Comparison of ENCODE assay signal across 1 cellular context in the genomic region with DNA sequence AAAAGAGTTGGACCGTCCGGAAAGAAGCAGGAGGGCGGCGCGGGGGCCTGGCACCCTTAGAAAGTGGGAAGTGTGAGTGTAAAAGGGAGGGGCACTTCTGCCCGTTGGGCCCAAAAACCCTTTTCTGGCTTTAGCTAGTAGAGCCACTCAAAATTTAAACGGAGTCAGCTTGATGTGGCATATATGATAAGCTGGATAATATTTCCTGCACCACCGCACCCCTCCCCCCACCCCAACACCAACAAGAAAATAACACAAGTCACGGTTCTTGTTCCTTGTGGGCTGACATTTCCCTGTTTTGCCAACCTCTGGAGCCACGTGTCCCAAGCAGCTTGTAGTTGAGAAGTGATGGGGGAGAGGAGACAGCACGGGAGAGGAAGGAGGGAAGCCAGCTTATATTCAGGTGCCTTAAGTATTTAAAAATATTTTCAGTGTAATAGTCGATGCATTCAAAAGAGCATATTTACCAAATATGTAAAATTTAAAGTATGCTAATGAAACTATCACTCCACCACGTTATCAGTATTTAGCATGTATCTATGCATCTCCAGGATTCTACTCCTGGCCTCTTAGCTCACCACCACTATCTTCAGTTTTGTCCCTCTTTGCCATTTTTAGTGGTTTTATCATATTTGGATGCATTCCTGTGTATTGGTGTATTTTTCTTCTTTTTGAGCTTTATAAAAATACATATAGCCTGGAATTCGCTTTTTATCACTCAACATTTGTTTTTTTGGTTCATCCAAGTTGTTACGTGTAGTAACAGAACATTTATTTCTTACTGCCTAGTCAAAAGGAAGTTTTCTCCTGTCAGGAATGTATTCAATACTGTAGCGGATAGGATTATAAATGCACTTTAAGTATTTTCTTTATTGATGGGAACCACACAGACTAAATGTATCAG.
TF ChIP-seq lines count a peak whose summit lies in the region.

No MANE protein-coding gene starts in this region.

TF ChIP-seq in K562, 482 proteins besides CTCF, POLR2A, EP300 and RAD21 (continued from another document and continues in another):
- TF ChIP-seq, protein P1, sequence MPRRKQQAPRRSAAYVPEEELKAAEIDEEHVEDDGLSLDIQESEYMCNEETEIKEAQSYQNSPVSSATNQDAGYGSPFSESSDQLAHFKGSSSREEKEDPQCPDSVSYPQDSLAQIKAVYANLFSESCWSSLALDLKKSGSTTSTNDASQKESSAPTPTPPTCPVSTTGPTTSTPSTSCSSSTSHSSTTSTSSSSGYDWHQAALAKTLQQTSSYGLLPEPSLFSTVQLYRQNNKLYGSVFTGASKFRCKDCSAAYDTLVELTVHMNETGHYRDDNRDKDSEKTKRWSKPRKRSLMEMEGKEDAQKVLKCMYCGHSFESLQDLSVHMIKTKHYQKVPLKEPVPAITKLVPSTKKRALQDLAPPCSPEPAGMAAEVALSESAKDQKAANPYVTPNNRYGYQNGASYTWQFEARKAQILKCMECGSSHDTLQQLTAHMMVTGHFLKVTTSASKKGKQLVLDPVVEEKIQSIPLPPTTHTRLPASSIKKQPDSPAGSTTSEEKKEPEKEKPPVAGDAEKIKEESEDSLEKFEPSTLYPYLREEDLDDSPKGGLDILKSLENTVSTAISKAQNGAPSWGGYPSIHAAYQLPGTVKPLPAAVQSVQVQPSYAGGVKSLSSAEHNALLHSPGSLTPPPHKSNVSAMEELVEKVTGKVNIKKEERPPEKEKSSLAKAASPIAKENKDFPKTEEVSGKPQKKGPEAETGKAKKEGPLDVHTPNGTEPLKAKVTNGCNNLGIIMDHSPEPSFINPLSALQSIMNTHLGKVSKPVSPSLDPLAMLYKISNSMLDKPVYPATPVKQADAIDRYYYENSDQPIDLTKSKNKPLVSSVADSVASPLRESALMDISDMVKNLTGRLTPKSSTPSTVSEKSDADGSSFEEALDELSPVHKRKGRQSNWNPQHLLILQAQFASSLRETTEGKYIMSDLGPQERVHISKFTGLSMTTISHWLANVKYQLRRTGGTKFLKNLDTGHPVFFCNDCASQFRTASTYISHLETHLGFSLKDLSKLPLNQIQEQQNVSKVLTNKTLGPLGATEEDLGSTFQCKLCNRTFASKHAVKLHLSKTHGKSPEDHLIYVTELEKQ (CRISPR knock-in tag; IDR thresholded peaks at IDR 0.05), result no peak
- TF ChIP-seq SMAD4 (CRISPR knock-in tag; conservative IDR thresholded peaks at IDR 0.05) (no peak), RNF2 (IDR thresholded peaks at IDR 0.05) (peak; percentile 83), ZNF644 (tag; IDR thresholded peaks at IDR 0.05; ENCODE audit: low read depth) (0 out of 2 replicates have a peak, but pooled peaks have one; percentile 20), FOS (IDR thresholded peaks at IDR 0.05; ENCODE audit: extremely low read depth, insufficient read length) (no peak), ZNF584 (CRISPR knock-in tag; IDR thresholded peaks at IDR 0.05; ENCODE audit: low read depth) (0 out of 2 replicates have a peak, but pooled peaks have one; percentile 74), ETV5 (CRISPR knock-in tag; IDR thresholded peaks at IDR 0.05; ENCODE audit: low read depth) (0 out of 2 replicates have a peak, but pooled peaks have one; percentile 62), MAFG (tag; conservative IDR thresholded peaks at IDR 0.05) (peak; percentile 77), ZNF589 (CRISPR knock-in tag; IDR thresholded peaks at IDR 0.05; ENCODE audit: low read depth) (peak; percentile 45), CHD4 (IDR thresholded peaks at IDR 0.05; ENCODE audit: insufficient read depth, insufficient replicate concordance, low read depth, low read length, poor library complexity, severe bottlenecking) (peak; percentile 51), BRD4 (IDR thresholded peaks at IDR 0.05) (peak; percentile 7; the same call in 1 of the 2 replicates)
- TF ChIP-seq, protein P2, sequence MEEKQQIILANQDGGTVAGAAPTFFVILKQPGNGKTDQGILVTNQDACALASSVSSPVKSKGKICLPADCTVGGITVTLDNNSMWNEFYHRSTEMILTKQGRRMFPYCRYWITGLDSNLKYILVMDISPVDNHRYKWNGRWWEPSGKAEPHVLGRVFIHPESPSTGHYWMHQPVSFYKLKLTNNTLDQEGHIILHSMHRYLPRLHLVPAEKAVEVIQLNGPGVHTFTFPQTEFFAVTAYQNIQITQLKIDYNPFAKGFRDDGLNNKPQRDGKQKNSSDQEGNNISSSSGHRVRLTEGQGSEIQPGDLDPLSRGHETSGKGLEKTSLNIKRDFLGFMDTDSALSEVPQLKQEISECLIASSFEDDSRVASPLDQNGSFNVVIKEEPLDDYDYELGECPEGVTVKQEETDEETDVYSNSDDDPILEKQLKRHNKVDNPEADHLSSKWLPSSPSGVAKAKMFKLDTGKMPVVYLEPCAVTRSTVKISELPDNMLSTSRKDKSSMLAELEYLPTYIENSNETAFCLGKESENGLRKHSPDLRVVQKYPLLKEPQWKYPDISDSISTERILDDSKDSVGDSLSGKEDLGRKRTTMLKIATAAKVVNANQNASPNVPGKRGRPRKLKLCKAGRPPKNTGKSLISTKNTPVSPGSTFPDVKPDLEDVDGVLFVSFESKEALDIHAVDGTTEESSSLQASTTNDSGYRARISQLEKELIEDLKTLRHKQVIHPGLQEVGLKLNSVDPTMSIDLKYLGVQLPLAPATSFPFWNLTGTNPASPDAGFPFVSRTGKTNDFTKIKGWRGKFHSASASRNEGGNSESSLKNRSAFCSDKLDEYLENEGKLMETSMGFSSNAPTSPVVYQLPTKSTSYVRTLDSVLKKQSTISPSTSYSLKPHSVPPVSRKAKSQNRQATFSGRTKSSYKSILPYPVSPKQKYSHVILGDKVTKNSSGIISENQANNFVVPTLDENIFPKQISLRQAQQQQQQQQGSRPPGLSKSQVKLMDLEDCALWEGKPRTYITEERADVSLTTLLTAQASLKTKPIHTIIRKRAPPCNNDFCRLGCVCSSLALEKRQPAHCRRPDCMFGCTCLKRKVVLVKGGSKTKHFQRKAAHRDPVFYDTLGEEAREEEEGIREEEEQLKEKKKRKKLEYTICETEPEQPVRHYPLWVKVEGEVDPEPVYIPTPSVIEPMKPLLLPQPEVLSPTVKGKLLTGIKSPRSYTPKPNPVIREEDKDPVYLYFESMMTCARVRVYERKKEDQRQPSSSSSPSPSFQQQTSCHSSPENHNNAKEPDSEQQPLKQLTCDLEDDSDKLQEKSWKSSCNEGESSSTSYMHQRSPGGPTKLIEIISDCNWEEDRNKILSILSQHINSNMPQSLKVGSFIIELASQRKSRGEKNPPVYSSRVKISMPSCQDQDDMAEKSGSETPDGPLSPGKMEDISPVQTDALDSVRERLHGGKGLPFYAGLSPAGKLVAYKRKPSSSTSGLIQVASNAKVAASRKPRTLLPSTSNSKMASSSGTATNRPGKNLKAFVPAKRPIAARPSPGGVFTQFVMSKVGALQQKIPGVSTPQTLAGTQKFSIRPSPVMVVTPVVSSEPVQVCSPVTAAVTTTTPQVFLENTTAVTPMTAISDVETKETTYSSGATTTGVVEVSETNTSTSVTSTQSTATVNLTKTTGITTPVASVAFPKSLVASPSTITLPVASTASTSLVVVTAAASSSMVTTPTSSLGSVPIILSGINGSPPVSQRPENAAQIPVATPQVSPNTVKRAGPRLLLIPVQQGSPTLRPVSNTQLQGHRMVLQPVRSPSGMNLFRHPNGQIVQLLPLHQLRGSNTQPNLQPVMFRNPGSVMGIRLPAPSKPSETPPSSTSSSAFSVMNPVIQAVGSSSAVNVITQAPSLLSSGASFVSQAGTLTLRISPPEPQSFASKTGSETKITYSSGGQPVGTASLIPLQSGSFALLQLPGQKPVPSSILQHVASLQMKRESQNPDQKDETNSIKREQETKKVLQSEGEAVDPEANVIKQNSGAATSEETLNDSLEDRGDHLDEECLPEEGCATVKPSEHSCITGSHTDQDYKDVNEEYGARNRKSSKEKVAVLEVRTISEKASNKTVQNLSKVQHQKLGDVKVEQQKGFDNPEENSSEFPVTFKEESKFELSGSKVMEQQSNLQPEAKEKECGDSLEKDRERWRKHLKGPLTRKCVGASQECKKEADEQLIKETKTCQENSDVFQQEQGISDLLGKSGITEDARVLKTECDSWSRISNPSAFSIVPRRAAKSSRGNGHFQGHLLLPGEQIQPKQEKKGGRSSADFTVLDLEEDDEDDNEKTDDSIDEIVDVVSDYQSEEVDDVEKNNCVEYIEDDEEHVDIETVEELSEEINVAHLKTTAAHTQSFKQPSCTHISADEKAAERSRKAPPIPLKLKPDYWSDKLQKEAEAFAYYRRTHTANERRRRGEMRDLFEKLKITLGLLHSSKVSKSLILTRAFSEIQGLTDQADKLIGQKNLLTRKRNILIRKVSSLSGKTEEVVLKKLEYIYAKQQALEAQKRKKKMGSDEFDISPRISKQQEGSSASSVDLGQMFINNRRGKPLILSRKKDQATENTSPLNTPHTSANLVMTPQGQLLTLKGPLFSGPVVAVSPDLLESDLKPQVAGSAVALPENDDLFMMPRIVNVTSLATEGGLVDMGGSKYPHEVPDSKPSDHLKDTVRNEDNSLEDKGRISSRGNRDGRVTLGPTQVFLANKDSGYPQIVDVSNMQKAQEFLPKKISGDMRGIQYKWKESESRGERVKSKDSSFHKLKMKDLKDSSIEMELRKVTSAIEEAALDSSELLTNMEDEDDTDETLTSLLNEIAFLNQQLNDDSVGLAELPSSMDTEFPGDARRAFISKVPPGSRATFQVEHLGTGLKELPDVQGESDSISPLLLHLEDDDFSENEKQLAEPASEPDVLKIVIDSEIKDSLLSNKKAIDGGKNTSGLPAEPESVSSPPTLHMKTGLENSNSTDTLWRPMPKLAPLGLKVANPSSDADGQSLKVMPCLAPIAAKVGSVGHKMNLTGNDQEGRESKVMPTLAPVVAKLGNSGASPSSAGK (IDR thresholded peaks at IDR 0.05), result peak; percentile 91
- TF ChIP-seq, protein P3, sequence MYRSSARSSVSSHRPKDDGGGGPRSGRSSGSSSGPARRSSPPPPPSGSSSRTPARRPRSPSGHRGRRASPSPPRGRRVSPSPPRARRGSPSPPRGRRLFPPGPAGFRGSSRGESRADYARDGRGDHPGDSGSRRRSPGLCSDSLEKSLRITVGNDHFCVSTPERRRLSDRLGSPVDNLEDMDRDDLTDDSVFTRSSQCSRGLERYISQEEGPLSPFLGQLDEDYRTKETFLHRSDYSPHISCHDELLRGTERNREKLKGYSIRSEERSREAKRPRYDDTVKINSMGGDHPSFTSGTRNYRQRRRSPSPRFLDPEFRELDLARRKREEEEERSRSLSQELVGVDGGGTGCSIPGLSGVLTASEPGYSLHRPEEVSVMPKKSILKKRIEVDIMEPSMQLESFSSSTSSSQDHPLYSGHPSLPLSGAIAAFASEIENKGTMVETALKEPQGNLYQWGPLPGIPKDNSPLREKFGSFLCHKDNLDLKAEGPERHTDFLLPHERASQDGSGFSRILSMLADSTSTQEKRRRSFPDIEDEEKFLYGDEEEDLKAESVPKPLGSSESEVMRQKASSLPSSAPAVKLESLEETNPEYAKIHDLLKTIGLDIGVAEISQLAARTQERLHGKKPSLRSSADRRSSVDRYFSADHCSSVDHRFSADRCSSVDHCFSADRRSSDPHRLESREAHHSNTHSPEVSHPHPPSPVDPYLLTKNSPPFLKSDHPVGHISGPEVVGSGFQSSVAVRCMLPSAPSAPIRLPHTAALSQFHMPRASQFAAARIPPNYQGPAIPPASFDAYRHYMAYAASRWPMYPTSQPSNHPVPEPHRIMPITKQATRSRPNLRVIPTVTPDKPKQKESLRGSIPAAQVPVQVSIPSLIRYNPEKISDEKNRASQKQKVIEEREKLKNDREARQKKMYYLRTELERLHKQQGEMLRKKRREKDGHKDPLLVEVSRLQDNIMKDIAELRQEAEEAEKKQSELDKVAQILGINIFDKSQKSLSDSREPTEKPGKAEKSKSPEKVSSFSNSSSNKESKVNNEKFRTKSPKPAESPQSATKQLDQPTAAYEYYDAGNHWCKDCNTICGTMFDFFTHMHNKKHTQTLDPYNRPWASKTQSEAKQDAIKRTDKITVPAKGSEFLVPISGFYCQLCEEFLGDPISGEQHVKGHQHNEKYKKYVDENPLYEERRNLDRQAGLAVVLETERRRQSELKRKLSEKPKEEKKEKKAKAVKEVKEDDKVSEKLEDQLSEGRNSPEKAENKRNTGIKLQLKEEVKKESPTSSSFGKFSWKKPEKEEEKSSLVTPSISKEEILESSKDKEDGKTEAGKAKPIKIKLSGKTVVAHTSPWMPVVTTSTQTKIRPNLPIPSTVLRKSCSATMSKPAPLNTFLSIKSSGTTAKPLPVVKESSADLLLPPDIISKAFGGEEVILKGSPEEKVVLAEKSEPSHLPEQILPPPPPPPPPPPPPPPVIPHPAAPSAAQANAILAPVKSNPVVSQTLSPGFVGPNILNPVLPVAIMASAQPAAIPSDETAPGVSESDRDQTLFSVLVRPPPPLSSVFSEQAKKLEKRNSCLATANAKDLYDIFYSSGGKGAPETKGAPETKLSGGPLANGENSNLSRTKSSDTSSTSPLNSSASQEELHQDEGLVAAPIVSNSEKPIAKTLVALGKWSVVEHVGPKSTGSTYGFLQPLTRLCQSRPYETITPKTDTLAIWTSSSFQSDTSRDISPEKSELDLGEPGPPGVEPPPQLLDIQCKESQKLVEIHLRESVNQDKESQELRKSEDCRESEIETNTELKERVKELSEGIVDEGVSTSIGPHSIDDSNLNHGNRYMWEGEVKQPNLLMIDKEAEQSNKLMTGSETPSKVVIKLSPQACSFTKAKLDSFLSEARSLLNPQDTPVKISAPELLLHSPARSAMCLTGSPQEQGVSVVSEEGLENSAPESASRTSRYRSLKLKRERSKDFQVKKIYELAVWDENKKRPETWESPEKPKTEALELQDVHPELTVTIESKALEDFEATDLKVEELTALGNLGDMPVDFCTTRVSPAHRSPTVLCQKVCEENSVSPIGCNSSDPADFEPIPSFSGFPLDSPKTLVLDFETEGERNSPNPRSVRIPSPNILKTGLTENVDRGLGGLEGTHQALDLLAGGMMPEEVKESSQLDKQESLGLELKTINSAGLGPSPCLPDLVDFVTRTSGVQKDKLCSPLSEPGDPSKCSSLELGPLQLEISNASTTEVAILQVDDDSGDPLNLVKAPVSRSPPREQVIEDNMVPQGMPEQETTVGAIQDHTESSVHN (IDR thresholded peaks at IDR 0.05; ENCODE audit: borderline replicate concordance in 1 of 2, low read depth in 1 of 2), result peak in 1 of 2 experiments; percentile 84; a peak in 2 of 4 replicates
- TF ChIP-seq, protein P4, sequence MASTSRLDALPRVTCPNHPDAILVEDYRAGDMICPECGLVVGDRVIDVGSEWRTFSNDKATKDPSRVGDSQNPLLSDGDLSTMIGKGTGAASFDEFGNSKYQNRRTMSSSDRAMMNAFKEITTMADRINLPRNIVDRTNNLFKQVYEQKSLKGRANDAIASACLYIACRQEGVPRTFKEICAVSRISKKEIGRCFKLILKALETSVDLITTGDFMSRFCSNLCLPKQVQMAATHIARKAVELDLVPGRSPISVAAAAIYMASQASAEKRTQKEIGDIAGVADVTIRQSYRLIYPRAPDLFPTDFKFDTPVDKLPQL (IDR thresholded peaks at IDR 0.05; ENCODE audit: extremely low read depth, insufficient read length), result peak; percentile 29
- TF ChIP-seq, protein P5, sequence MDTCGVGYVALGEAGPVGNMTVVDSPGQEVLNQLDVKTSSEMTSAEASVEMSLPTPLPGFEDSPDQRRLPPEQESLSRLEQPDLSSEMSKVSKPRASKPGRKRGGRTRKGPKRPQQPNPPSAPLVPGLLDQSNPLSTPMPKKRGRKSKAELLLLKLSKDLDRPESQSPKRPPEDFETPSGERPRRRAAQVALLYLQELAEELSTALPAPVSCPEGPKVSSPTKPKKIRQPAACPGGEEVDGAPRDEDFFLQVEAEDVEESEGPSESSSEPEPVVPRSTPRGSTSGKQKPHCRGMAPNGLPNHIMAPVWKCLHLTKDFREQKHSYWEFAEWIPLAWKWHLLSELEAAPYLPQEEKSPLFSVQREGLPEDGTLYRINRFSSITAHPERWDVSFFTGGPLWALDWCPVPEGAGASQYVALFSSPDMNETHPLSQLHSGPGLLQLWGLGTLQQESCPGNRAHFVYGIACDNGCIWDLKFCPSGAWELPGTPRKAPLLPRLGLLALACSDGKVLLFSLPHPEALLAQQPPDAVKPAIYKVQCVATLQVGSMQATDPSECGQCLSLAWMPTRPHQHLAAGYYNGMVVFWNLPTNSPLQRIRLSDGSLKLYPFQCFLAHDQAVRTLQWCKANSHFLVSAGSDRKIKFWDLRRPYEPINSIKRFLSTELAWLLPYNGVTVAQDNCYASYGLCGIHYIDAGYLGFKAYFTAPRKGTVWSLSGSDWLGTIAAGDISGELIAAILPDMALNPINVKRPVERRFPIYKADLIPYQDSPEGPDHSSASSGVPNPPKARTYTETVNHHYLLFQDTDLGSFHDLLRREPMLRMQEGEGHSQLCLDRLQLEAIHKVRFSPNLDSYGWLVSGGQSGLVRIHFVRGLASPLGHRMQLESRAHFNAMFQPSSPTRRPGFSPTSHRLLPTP (IDR thresholded peaks at IDR 0.05; ENCODE audit: borderline replicate concordance, extremely low read depth, insufficient read length), result no peak
